Comparison of ENCODE assay signal across 29 cellular contexts in the genomic region with DNA sequence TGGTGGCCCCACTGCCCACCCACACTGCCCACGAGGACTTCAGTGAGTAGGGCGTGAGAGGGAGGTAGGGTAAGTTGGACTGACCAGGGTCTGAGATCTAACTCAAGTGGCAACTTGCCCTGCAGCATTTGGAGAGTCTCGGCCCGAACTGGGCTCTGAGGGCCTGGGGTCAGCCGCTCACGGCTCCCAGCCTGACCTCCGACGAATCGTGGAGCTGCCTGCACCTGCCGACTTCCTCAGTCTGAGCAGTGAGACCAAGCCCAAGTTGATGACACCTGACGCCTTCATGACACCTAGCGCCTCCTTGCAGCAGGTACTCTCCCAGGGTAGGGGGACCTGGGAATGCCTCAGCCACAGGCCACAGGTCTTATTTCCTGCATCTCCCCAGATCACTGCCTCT. TPM values are rescaled to one million over a fixed set of nuclear protein-coding genes. Genes with fewer than 3 reads are reported as not detected.
"Had no signal": no experiment of that assay in that cellular context is flagged by ENCODE, and none has a peak within 500 bp of the region (broad histone marks: within the 10 kb centered on the region; RNA-seq: fewer than 3 reads in every experiment).

No MANE protein-coding gene starts in this region.

- H3K9me3 Mint-ChIP-seq: dendritic cell treated with granulocyte-macrophage colony-stimulating factor and Interleukin-4, amounts not matched to agents 40 ng/mL and 50 ng/mL, for 4 days; effector memory CD8-positive, alpha-beta T cell; endodermal cell; immature natural killer cell; mesothelial cell of epicardium had no signal

- H3K4me2 ChIP-seq: hepatocyte had no signal

- H3K27me3 ChIP-seq: colonic mucosa, esophagus squamous epithelium, gastroesophageal sphincter, heart left ventricle, hepatocyte had no signal

- H3K4me3 ChIP-seq: colonic mucosa, esophagus squamous epithelium, gastroesophageal sphincter, heart left ventricle, hepatocyte, lower lobe of right lung, mucosa of descending colon had no signal

- DNase-seq: colonic mucosa; cortex of kidney; effector CD8-positive, alpha-beta T cell; effector memory CD8-positive, alpha-beta T cell; endodermal cell; erythroblast; esophagus squamous epithelium; foreskin fibroblast; foreskin melanocyte; heart left ventricle; hypothalamus; immature natural killer cell; islet precursor cell; kidney; kidney glomerular epithelial cell; left colon; left ventricle myocardium superior; lower lobe of right lung; mesenchymal stem cell; mucosa of descending colon had no signal

- H3K27ac ChIP-seq: colonic mucosa, epithelial cell of prostate, esophagus squamous epithelium, gastroesophageal sphincter, hepatocyte, lower lobe of right lung had no signal

- H3K27me3 Mint-ChIP-seq: dendritic cell treated with granulocyte-macrophage colony-stimulating factor and Interleukin-4, amounts not matched to agents 40 ng/mL and 50 ng/mL, for 4 days; effector memory CD8-positive, alpha-beta T cell had no signal

- H2AFZ ChIP-seq: hepatocyte had no signal

- ATAC-seq: effector memory CD8-positive, alpha-beta T cell; esophagus mucosa; gastroesophageal sphincter; heart left ventricle; left colon; left lobe of liver; left ventricle myocardium superior; lower lobe of right lung; mucosa of descending colon had no signal

- H3K4me3 Mint-ChIP-seq: dendritic cell treated with granulocyte-macrophage colony-stimulating factor and Interleukin-4, amounts not matched to agents 40 ng/mL and 50 ng/mL, for 4 days; effector memory CD8-positive, alpha-beta T cell; endodermal cell; immature natural killer cell; mesothelial cell of epicardium had no signal

- H3K27ac Mint-ChIP-seq: dendritic cell treated with granulocyte-macrophage colony-stimulating factor and Interleukin-4, amounts not matched to agents 40 ng/mL and 50 ng/mL, for 4 days; endodermal cell; immature natural killer cell; mesothelial cell of epicardium had no signal

- H3K9me3 ChIP-seq: colonic mucosa, esophagus squamous epithelium, gastroesophageal sphincter, heart left ventricle, lower lobe of right lung, mucosa of descending colon had no signal

RNA-seq across cellular contexts. Expression of a gene that starts 5.2 kb away (rescaled TPM):
- total RNA-seq: esophagus mucosa, left ventricle myocardium superior, lung microvascular endothelial cell, mesenteric fat pad, mesothelial cell of epicardium had no signal
